In the genomic region with DNA sequence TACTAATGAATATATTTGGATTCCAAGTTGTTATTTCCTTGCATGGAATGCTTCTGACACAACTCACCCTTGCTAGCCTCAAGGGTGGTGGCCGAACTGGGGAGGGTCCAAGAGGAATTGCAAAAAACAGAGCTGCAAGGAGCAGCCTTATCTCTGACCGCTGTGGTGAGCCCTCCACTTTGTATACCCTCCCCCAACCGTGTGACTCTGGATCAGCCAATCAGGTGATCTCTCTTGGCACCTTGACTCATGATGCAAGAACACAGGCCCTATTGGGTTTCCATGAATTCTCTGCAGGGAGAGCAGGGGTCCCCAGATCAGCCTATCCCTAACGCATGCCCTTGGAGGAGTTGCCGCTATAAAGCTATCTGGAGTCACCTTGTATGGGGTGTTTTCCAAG, we compare ENCODE assay signal across 1 cellular context.
DNase-seq lines count a peak whose midpoint lies in the region; ATAC-seq, FAIRE-seq and TF ChIP-seq lines count a peak whose summit lies in the region.
"Not testable (repeated sequence)": the region's sequence is repeated elsewhere in the genome, so short reads cannot be mapped to it uniquely, and the experiment has no call there.

No MANE protein-coding gene starts in this region.

- peak; percentile 91 for ATAC-seq in K562

- not testable (repeated sequence) for DNase-seq in K562 (ENCODE audit: extremely low read depth in 1 of 4, low spot score in 3 of 4)

- no CpG with 5 or more reads among the region's 5 CpGs for WGBS in K562 (ENCODE audit: insufficient coverage, low coverage, missing lambda C conversion rate)

- in situ Hi-C loops in K562 (cut with MboI), result not testable (repeated sequence)

- not testable (repeated sequence) for H3K4me1 ChIP-seq in K562 (replicated peaks in 1 of 2; ENCODE audit: control insufficient read depth in 2 of 2, insufficient read depth in 2 of 2, low read length in 2 of 2)

- H3K9me3 ChIP-seq in K562 (replicated peaks; ENCODE audit: control insufficient read depth, insufficient read depth, low read depth, low read length), result not testable (repeated sequence)

- not testable (repeated sequence) for H3K4me2 ChIP-seq in K562 (ENCODE audit: insufficient read depth, low read length)

- H3K27me3 ChIP-seq in K562 (ENCODE audit: control insufficient read depth in 2 of 2, insufficient read depth in 2 of 2, low read length in 2 of 2), result not testable (repeated sequence)

- intact Hi-C loops in K562 (cut with micrococcal nuclease), result not testable (repeated sequence)

- not testable (repeated sequence) for FAIRE-seq in K562 (lab: Jason Lieb, UNC)

- CTCF ChIA-PET in K562 (lab: Yijun Ruan, JAX; ENCODE audit: low intra/inter-chr PET ratio), result not testable (repeated sequence)

- H2AFZ ChIP-seq in K562 (ENCODE audit: low read depth, low read length), result not testable (repeated sequence)

- TF ChIP-seq CTCF in K562 (IDR thresholded peaks at IDR 0.05 in 2 of 3, conservative IDR thresholded peaks at IDR 0.05 in 1 of 3; ENCODE audit: insufficient read depth in 2 of 3, low read depth in 1 of 3, low read length in 3 of 3), result not testable (repeated sequence)

- not testable (repeated sequence) for TF ChIP-seq POLR2A in K562 (conservative IDR thresholded peaks at IDR 0.05)

- not testable (repeated sequence) for H3K27ac ChIP-seq in K562 (ENCODE audit: extremely low read depth, low read depth, low read length)

- H3K79me2 ChIP-seq in K562 (ENCODE audit: control insufficient read depth, insufficient read depth, low read length), result not testable (repeated sequence)

- H3K4me3 ChIP-seq in K562, result not testable (repeated sequence)

- TF ChIP-seq RAD21 in K562 (CRISPR knock-in tag; conservative IDR thresholded peaks at IDR 0.05 in 1 of 2, IDR thresholded peaks at IDR 0.05 in 1 of 2), result not testable (repeated sequence)

- H3K9me1 ChIP-seq in K562 (ENCODE audit: control insufficient read depth, insufficient read depth, low read length), result not testable (repeated sequence)

- H3K9ac ChIP-seq in K562 (ENCODE audit: insufficient read depth in 1 of 2, low read depth in 2 of 2, low read length in 2 of 2), result not testable (repeated sequence)

- not testable (repeated sequence) for TF ChIP-seq EP300 in K562 (IDR thresholded peaks at IDR 0.05; ENCODE audit: low read length)

- H4K20me1 ChIP-seq in K562 (replicated peaks; ENCODE audit: control insufficient read depth, insufficient read depth, low read length), result not testable (repeated sequence)

- not testable (repeated sequence) for BruUV-seq in K562 (replicated peaks; lab: Mats Ljungman, UMichigan)

- POLR2A ChIA-PET in K562 (lab: Yijun Ruan, JAX), result not testable (repeated sequence)

- not testable (repeated sequence) for H3K36me3 ChIP-seq in K562 (ENCODE audit: control insufficient read depth, insufficient read depth, low read length)
